8 cellular contexts compared by ENCODE assay signal in genomic region chr19:36488118-36488815, GRCh38. TPM values are rescaled to one million over a fixed set of nuclear protein-coding genes. Genes with fewer than 3 reads are reported as not detected.
DNase-seq lines count a peak whose midpoint lies in the region; ATAC-seq and TF ChIP-seq lines count a peak whose summit lies in the region.

No MANE protein-coding gene starts in this region.

- H3K27me3 Mint-ChIP-seq in CD8-positive, alpha-beta memory T cell, result peaks cover 0 to 4% of the 10 kb centered on the region in 2 donors
- H3K27me3 Mint-ChIP-seq in endodermal cell (ENCODE audit: insufficient read depth), result no peaks in the 10 kb centered on the region

- no peaks in the 10 kb centered on the region for H3K27me3 ChIP-seq in CD8-positive, alpha-beta memory T cell (ENCODE audit: insufficient read depth, low read length, poor library complexity, severe bottlenecking)
- H3K27me3 ChIP-seq in OCI-LY3 (ENCODE audit: low read depth, low read length) (no peaks in the 10 kb centered on the region), endodermal cell (ENCODE audit: control insufficient read depth, insufficient read depth, low read length, poor library complexity, severe bottlenecking) (no peaks in the 10 kb centered on the region), osteoblast (ENCODE audit: insufficient read depth, low read length) (no peaks in the 10 kb centered on the region)

- H3K4me1 Mint-ChIP-seq in CD8-positive, alpha-beta memory T cell, result peaks cover 34 to 45% (median 40%) of the 10 kb centered on the region in 3 donors
- peaks cover 2% of the 10 kb centered on the region for H3K4me1 Mint-ChIP-seq in endodermal cell

- POLR2A ChIA-PET in CD8-positive, alpha-beta memory T cell (lab: Charles Lee), result interaction anchor here (0.5 to 2.3 kb wide), 8 partner anchors 33 to 510 kb away, joined by 3 to 24 read pairs (median 12); partner anchors contain the start of genes ZNF146, ZNF260, ZNF382 and ZNF461

- ATAC-seq in HG02588 (IDR thresholded peaks at IDR 0.05; ENCODE audit: unreplicated experiment) (no peak), esophagus mucosa (no peak), HG02973 (IDR thresholded peaks at IDR 0.05; ENCODE audit: unreplicated experiment) (no peak)

- H3K27ac Mint-ChIP-seq in CD8-positive, alpha-beta memory T cell, result peak overlapping the region; percentile 95 to 100 (median 98)
- peak overlapping the region; percentile 100 for H3K27ac Mint-ChIP-seq in endodermal cell

- H3K4me1 ChIP-seq in CD8-positive, alpha-beta memory T cell (ENCODE audit: insufficient read depth, low read length), result peaks cover 15% of the 10 kb centered on the region
- peaks cover 21% of the 10 kb centered on the region for H3K4me1 ChIP-seq in OCI-LY3 (ENCODE audit: low read length)
- H3K4me1 ChIP-seq in endodermal cell (ENCODE audit: control insufficient read depth, insufficient read depth, low read length), result no peaks in the 10 kb centered on the region
- H3K4me1 ChIP-seq in osteoblast (ENCODE audit: insufficient read depth, low read length), result peaks cover 16% of the 10 kb centered on the region

- H4K20me1 ChIP-seq in OCI-LY3 (ENCODE audit: insufficient read depth, low read length), result no peaks in the 10 kb centered on the region
- no peaks in the 10 kb centered on the region for H4K20me1 ChIP-seq in osteoblast (ENCODE audit: insufficient read depth, low read length)

- no peaks in the 10 kb centered on the region for H3K9me3 ChIP-seq in CD8-positive, alpha-beta memory T cell (ENCODE audit: low read length)
- H3K9me3 ChIP-seq in OCI-LY3 (ENCODE audit: insufficient read depth, low read length) (no peaks in the 10 kb centered on the region), endodermal cell (ENCODE audit: control insufficient read depth, low read length) (peaks cover 24% of the 10 kb centered on the region), osteoblast (ENCODE audit: low read depth, low read length) (no peaks in the 10 kb centered on the region)

- peak overlapping the region; percentile 90 for H3K27ac ChIP-seq in CD8-positive, alpha-beta memory T cell (ENCODE audit: low read depth, low read length)
- H3K27ac ChIP-seq in OCI-LY3 (ENCODE audit: low read length), result peak overlapping the region; percentile 92
- H3K27ac ChIP-seq in endodermal cell (ENCODE audit: low read depth, low read length), result no peak overlapping the region
- H3K27ac ChIP-seq in osteoblast (ENCODE audit: low read depth, low read length), result peak overlapping the region; percentile 98

- CTCF ChIA-PET in CD8-positive, alpha-beta memory T cell (lab: Charles Lee), result no interaction called here

- H3K4me2 ChIP-seq in OCI-LY3 (ENCODE audit: low read length), result peak overlapping the region; percentile 79
- peak overlapping the region; percentile 99 for H3K4me2 ChIP-seq in osteoblast (ENCODE audit: insufficient read depth, low read length)

- TF ChIP-seq CTCF in OCI-LY3 (IDR thresholded peaks at IDR 0.05; ENCODE audit: low read depth, low read length) (no peak), endodermal cell (conservative IDR thresholded peaks at IDR 0.05) (no peak), osteoblast (IDR thresholded peaks at IDR 0.05; ENCODE audit: extremely low read depth, low read depth, low read length) (no peak)

- peaks cover 40% of the 10 kb centered on the region for H3K79me2 ChIP-seq in OCI-LY3 (ENCODE audit: low read length)
- peaks cover 24% of the 10 kb centered on the region for H3K79me2 ChIP-seq in osteoblast (ENCODE audit: insufficient read depth, low read length)

- WGBS in endodermal cell (ENCODE audit: insufficient coverage in 1 of 2, insufficient read length in 1 of 2), 2 experiments, result 94 to 100% methylated on average over 3 to 7 of the region's 8 CpGs

- peak overlapping the region; percentile 97 for H3K9ac ChIP-seq in OCI-LY3 (ENCODE audit: low read length)
- peak overlapping the region; percentile 97 for H3K9ac ChIP-seq in endodermal cell (ENCODE audit: extremely low read depth, low read length, poor library complexity, severe bottlenecking)

- H3K4me3 Mint-ChIP-seq in CD8-positive, alpha-beta memory T cell, result peak overlapping the region; percentile 92 to 100 (median 98)
- peak overlapping the region; percentile 90 for H3K4me3 Mint-ChIP-seq in endodermal cell

- peak overlapping the region; percentile 82 for H2AFZ ChIP-seq in OCI-LY3 (ENCODE audit: low read depth, low read length)
- peak overlapping the region; percentile 100 for H2AFZ ChIP-seq in osteoblast (ENCODE audit: low read length)

- no peaks in the 10 kb centered on the region for H3K36me3 ChIP-seq in CD8-positive, alpha-beta memory T cell (ENCODE audit: insufficient read depth, low read length)
- H3K36me3 ChIP-seq in OCI-LY3 (replicated peaks; ENCODE audit: low read depth, low read length) (peaks cover 14% of the 10 kb centered on the region), endodermal cell (ENCODE audit: control insufficient read depth, insufficient read depth, low read length) (no peaks in the 10 kb centered on the region), osteoblast (ENCODE audit: insufficient read depth, low read length) (no peaks in the 10 kb centered on the region)

- H3K36me3 Mint-ChIP-seq in CD8-positive, alpha-beta memory T cell, result peaks cover 5 to 32% (median 21%) of the 10 kb centered on the region in 3 donors
- peaks cover 27% of the 10 kb centered on the region for H3K36me3 Mint-ChIP-seq in endodermal cell (ENCODE audit: low read depth)

- DNase-seq in CD8-positive, alpha-beta memory T cell, result no peak
- DNase-seq in endodermal cell (no peak), osteoblast (ENCODE audit: insufficient read length, low spot score, missing footprints) (peak; percentile 81), epidermal melanocyte (ENCODE audit: insufficient read length, low spot score) (no peak)

- peaks cover 1 to 14% (median 12%) of the 10 kb centered on the region in 5 donors for H3K9me3 Mint-ChIP-seq in CD8-positive, alpha-beta memory T cell
- H3K9me3 Mint-ChIP-seq in endodermal cell, result peaks cover 31% of the 10 kb centered on the region

- peak overlapping the region; percentile 99 for H3K4me3 ChIP-seq in CD8-positive, alpha-beta memory T cell (ENCODE audit: low read length)
- H3K4me3 ChIP-seq in OCI-LY3 (ENCODE audit: low read length) (peak overlapping the region; percentile 88), endodermal cell (ENCODE audit: low read length) (peak overlapping the region; percentile 87), osteoblast (ENCODE audit: insufficient read depth, low read length) (peak overlapping the region; percentile 90)

RNA-seq across cellular contexts. Expression of gene ZNF566, which starts 1.1 kb away (rescaled TPM):
- 1 to 10 TPM; 8.2 to 9.0 TPM for total RNA-seq in CD8-positive, alpha-beta memory T cell
- 12.9 TPM for polyA plus RNA-seq in CD8-positive, alpha-beta memory T cell
- 10 to 100 TPM; 10.8 to 13.2 TPM for total RNA-seq in endodermal cell
- polyA plus RNA-seq in endodermal cell (2013, experiment 1 of 2), result 13.3 TPM
- 13.2 TPM for polyA plus RNA-seq in endodermal cell (2013, experiment 2 of 2)
- total RNA-seq in osteoblast, result 13.8 and 20.9 TPM in 2 replicates
- 4.3 TPM for total RNA-seq in esophagus mucosa

RNA-seq across cellular contexts. Expression of gene ZNF260, which starts 39.8 kb away (rescaled TPM):
- total RNA-seq in CD8-positive, alpha-beta memory T cell, result 10 to 100 TPM in 1 of 2 experiments, 1 to 10 TPM in 1; 6.9 to 10.3 TPM
- 7.1 TPM for polyA plus RNA-seq in CD8-positive, alpha-beta memory T cell
- total RNA-seq in endodermal cell, result 10 to 100 TPM; 47.3 to 56.3 TPM
- 33.5 TPM for polyA plus RNA-seq in endodermal cell (2013, experiment 1 of 2)
- polyA plus RNA-seq in endodermal cell (2013, experiment 2 of 2), result 27.9 TPM
- 15.6 and 35.4 TPM in 2 replicates for total RNA-seq in osteoblast
- 7.9 TPM for total RNA-seq in esophagus mucosa
